18 cellular contexts compared by ENCODE assay signal in genomic region chr7:46202379-46202778, GRCh38.
"Had no signal": no experiment of that assay in that cellular context is flagged by ENCODE, and none has a peak within 500 bp of the region (broad histone marks: within the 10 kb centered on the region; RNA-seq: fewer than 3 reads in every experiment).

No MANE protein-coding gene starts in this region.

- DNase-seq: Karpas-422, KG1, MM.1S, NCI-H1092 treated with DMSO at 0.1 percent for 48 hours, NCI-H1436, NCI-H187, NCI-H2029, NCI-H2081 treated with DMSO at 0.1 percent for 48 hours, NCI-H2171, NCI-H226, NCI-H510A, NCI-H69, NCI-H774, Right ventricle myocardium superior, RPMI8226, SIG-M5, SW 1271 had no signal

- ATAC-seq: HepG2 had no signal
